ENCODE assay signal across 8 cellular contexts in genomic region chr5:90528704-90529233, GRCh38. TPM values are rescaled to one million over a fixed set of nuclear protein-coding genes. Genes with fewer than 3 reads are reported as not detected.
DNase-seq lines count a peak whose midpoint lies in the region; ATAC-seq and TF ChIP-seq lines count a peak whose summit lies in the region.

No MANE protein-coding gene starts in this region.

- peak overlapping the region; percentile 91 for H3K9ac ChIP-seq in SK-N-SH

- H2AFZ ChIP-seq in SK-N-SH (ENCODE audit: low read depth), result peak overlapping the region; percentile 86

- peaks cover 46% of the 10 kb centered on the region for H3K79me2 ChIP-seq in SK-N-SH (ENCODE audit: insufficient read depth)

- no peaks in the 10 kb centered on the region for H3K9me2 ChIP-seq in SK-N-SH

- H3K27ac ChIP-seq in SK-N-SH (ENCODE audit: low read depth in 2 of 2, low read length in 1 of 2), result peak overlapping the region; percentile 75 to 78; a peak in 3 of 4 replicates
- H3K27ac ChIP-seq in dorsolateral prefrontal cortex, result peak overlapping the region; percentile 74 to 100 (median 97)
- peak overlapping the region; percentile 97 for H3K27ac ChIP-seq in vagina

- ATAC-seq in HG02852 (IDR thresholded peaks at IDR 0.05; ENCODE audit: unreplicated experiment), result peak; percentile 4

- H3K4me3 ChIP-seq in SK-N-SH (ENCODE audit: low read depth in 2 of 2, low read length in 1 of 2), result peak overlapping the region; percentile 99 to 100
- H3K4me3 ChIP-seq in dorsolateral prefrontal cortex, result peak overlapping the region; percentile 63 to 99 (median 90)
- peak overlapping the region; percentile 91 for H3K4me3 ChIP-seq in mononuclear cell (ENCODE audit: low read length)
- H3K4me3 ChIP-seq in vagina, result peak overlapping the region; percentile 91 to 96

- H3K4me2 ChIP-seq in SK-N-SH, result peak overlapping the region; percentile 97

- TF ChIP-seq RAD21 in SK-N-SH (IDR thresholded peaks at IDR 0.05; ENCODE audit: low read length), result no peak

- CTCF ChIA-PET in SK-N-SH (lab: Yijun Ruan, JAX), result interaction anchor here (1.3 to 3.2 kb wide), 6 partner anchors 20 to 255 kb away, joined by 3 to 16 read pairs (median 7); partner anchors contain the start of genes CETN3, MBLAC2 and POLR3G

- H3F3A ChIP-seq in SK-N-SH (replicated peaks; ENCODE audit: insufficient read depth), result peaks cover 10% of the 10 kb centered on the region

- H3K4me1 ChIP-seq in SK-N-SH (ENCODE audit: control insufficient read depth in 1 of 2, insufficient read depth in 2 of 2, low read depth in 1 of 2, low read length in 1 of 2), result peaks cover 0 to 5% of the 10 kb centered on the region in 2 experiments; a peak in 3 of 4 replicates
- H3K4me1 ChIP-seq in mononuclear cell (ENCODE audit: insufficient read depth, low read length), result peaks cover 24% of the 10 kb centered on the region
- peaks cover 34% of the 10 kb centered on the region for H3K4me1 ChIP-seq in vagina

- no peak for TF ChIP-seq CTCF in SK-N-SH (IDR thresholded peaks at IDR 0.05)
- no peak for TF ChIP-seq CTCF in dorsolateral prefrontal cortex (IDR thresholded peaks at IDR 0.05 in 54 of 56, conservative IDR thresholded peaks at IDR 0.05 in 2 of 56; ENCODE audit: low read depth in 1 of 56, partially characterized antibody in 56 of 56)
- TF ChIP-seq CTCF in vagina (IDR thresholded peaks at IDR 0.05), result no peak

- H3K9me3 ChIP-seq in SK-N-SH (no peaks in the 10 kb centered on the region), mononuclear cell (ENCODE audit: low read depth, low read length) (no peaks in the 10 kb centered on the region), vagina (no peaks in the 10 kb centered on the region)

- H4K20me1 ChIP-seq in SK-N-SH (ENCODE audit: insufficient read depth), result no peaks in the 10 kb centered on the region

- peak; percentile 37 for DNase-seq in NCI-H82 (lab: John Stamatoyannopoulos, UW)
- no peak for DNase-seq in NCI-H82 treated with DMSO at 0.1 percent for 48 hours (lab: John Stamatoyannopoulos, UW; ENCODE audit: unreplicated experiment)
- peak; percentile 10 for DNase-seq in SK-N-SH
- no peak for DNase-seq in dorsolateral prefrontal cortex
- no peak for DNase-seq in vagina (ENCODE audit: extremely low spot score in 2 of 2)
- no peak for DNase-seq in SHP77 treated with DMSO at 0.1 percent for 48 hours (lab: John Stamatoyannopoulos, UW)

- intact Hi-C loops in dorsolateral prefrontal cortex (cut with DNase I) (loop anchor here (1.0 to 10.0 kb wide), 4 partner anchors 53 to 124 kb away; partner anchors contain the start of genes CETN3 (in 1 of the 2), MBLAC2 (in 1 of the 2) and POLR3G (in 1 of the 2)), vagina (cut with DNase I) (no loop called here)

- 3% methylated on average over 17 of the region's 17 CpGs for WGBS in SK-N-SH (ENCODE audit: low lambda C conversion rate)

- H3K36me3 ChIP-seq in SK-N-SH (replicated peaks in 1 of 2; ENCODE audit: control insufficient read depth in 1 of 2, insufficient read depth in 2 of 2, low read length in 1 of 2) (peaks cover 7 to 23% of the 10 kb centered on the region in 2 experiments), vagina (peaks cover 4 to 11% of the 10 kb centered on the region in 2 donors)

- POLR2A ChIA-PET in SK-N-SH (lab: Yijun Ruan, JAX), result interaction anchor here (1.1 kb wide), 1 partner anchor 119 kb away, joined by 4 read pairs; the partner anchor contains the start of gene CETN3

- H3K27me3 ChIP-seq in SK-N-SH (ENCODE audit: insufficient read depth) (peaks cover 8% of the 10 kb centered on the region), dorsolateral prefrontal cortex (no peaks in the 10 kb centered on the region), mononuclear cell (ENCODE audit: insufficient read depth, low read length) (no peaks in the 10 kb centered on the region), vagina (no peaks in the 10 kb centered on the region)

- TF ChIP-seq POLR2A in vagina (IDR thresholded peaks at IDR 0.05), result no peak

- no peak for TF ChIP-seq EP300 in SK-N-SH (IDR thresholded peaks at IDR 0.05; ENCODE audit: borderline replicate concordance in 1 of 2, low read depth in 1 of 2, low read length in 1 of 2)

TF ChIP-seq in SK-N-SH, 30 proteins besides CTCF, POLR2A, EP300 and RAD21 (continues in another document):
- TF ChIP-seq GABPA (IDR thresholded peaks at IDR 0.05; ENCODE audit: low read depth) (no peak), FOXM1 (IDR thresholded peaks at IDR 0.05; ENCODE audit: low read depth) (no peak), ZBTB33 (IDR thresholded peaks at IDR 0.05; ENCODE audit: borderline replicate concordance, low read depth) (no peak), ELF1 (IDR thresholded peaks at IDR 0.05) (no peak), EZH2phosphoT487 (IDR thresholded peaks at IDR 0.05; ENCODE audit: borderline replicate concordance, low read depth) (no peak), RFX5 (IDR thresholded peaks at IDR 0.05; ENCODE audit: low read length) (no peak), PBX3 (IDR thresholded peaks at IDR 0.05) (no peak), POLR2AphosphoS5 (IDR thresholded peaks at IDR 0.05; ENCODE audit: low read depth, low read length) (no peak), NRF1 (IDR thresholded peaks at IDR 0.05; ENCODE audit: low read depth, low read length) (no peak)
- TF ChIP-seq, protein P1, sequence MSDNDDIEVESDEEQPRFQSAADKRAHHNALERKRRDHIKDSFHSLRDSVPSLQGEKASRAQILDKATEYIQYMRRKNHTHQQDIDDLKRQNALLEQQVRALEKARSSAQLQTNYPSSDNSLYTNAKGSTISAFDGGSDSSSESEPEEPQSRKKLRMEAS (IDR thresholded peaks at IDR 0.05; ENCODE audit: low read depth), result no peak
- TF ChIP-seq, protein P2, sequence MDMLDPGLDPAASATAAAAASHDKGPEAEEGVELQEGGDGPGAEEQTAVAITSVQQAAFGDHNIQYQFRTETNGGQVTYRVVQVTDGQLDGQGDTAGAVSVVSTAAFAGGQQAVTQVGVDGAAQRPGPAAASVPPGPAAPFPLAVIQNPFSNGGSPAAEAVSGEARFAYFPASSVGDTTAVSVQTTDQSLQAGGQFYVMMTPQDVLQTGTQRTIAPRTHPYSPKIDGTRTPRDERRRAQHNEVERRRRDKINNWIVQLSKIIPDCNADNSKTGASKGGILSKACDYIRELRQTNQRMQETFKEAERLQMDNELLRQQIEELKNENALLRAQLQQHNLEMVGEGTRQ (IDR thresholded peaks at IDR 0.05; ENCODE audit: borderline replicate concordance, low read depth, low read length), result no peak
- TF ChIP-seq, protein P3, sequence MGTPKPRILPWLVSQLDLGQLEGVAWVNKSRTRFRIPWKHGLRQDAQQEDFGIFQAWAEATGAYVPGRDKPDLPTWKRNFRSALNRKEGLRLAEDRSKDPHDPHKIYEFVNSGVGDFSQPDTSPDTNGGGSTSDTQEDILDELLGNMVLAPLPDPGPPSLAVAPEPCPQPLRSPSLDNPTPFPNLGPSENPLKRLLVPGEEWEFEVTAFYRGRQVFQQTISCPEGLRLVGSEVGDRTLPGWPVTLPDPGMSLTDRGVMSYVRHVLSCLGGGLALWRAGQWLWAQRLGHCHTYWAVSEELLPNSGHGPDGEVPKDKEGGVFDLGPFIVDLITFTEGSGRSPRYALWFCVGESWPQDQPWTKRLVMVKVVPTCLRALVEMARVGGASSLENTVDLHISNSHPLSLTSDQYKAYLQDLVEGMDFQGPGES (IDR thresholded peaks at IDR 0.05; ENCODE audit: low read depth, low read length), result no peak

RNA-seq across cellular contexts. Expression of gene LYSMD3, which starts 0.6 kb away (rescaled TPM):
- 5.2 and 6.7 TPM in 2 replicates for polyA plus RNA-seq in SK-N-SH (2012; rRNA removed)
- polyA plus RNA-seq in SK-N-SH (2012; cell fraction: cytosol; rRNA removed), result 7.4 and 7.5 TPM in 2 replicates
- 2.4 and 4.0 TPM in 2 replicates for polyA plus RNA-seq in SK-N-SH (2012; cell fraction: nucleus; rRNA removed)
- 10 to 100 TPM in 112 of 120 experiments, 1 to 10 TPM in 8; 8.2 to 18.0 (median 13.0) TPM for total RNA-seq in dorsolateral prefrontal cortex
- 27.3 TPM for total RNA-seq in mononuclear cell
- 15.5 TPM for total RNA-seq in vagina

RNA-seq across cellular contexts. Expression of gene ADGRV1, which starts 29.8 kb away (rescaled TPM):
- 0.23 and 0.49 TPM in 2 replicates for polyA plus RNA-seq in SK-N-SH (2012; rRNA removed)
- polyA plus RNA-seq in SK-N-SH (2012; cell fraction: cytosol; rRNA removed), result 0.35 and 0.41 TPM in 2 replicates
- polyA plus RNA-seq in SK-N-SH (2012; cell fraction: nucleus; rRNA removed), result 0.35 and 0.38 TPM in 2 replicates
- 100 to 1,000 TPM in 104 of 120 experiments, 10 to 100 TPM in 16; 60.4 to 376 (median 133) TPM for total RNA-seq in dorsolateral prefrontal cortex
- total RNA-seq in mononuclear cell, result 0.94 TPM
- total RNA-seq in vagina, result 10.6 TPM

RNA-seq across cellular contexts. Expression of gene POLR3G, which starts 54.1 kb away (rescaled TPM):
- polyA plus RNA-seq in SK-N-SH (2012; rRNA removed), result 16.4 and 17.1 TPM in 2 replicates
- polyA plus RNA-seq in SK-N-SH (2012; cell fraction: cytosol; rRNA removed), result 20.8 and 21.6 TPM in 2 replicates
- 7.0 and 11.4 TPM in 2 replicates for polyA plus RNA-seq in SK-N-SH (2012; cell fraction: nucleus; rRNA removed)
- total RNA-seq in dorsolateral prefrontal cortex, result 10 to 100 TPM in 10 of 120 experiments, 1 to 10 TPM in 110; 3.8 to 12.6 (median 7.0) TPM
- total RNA-seq in mononuclear cell, result 1.0 TPM
- 5.4 TPM for total RNA-seq in vagina

RNA-seq across cellular contexts. Expression of gene MBLAC2, which starts 54.2 kb away (rescaled TPM):
- 2.0 and 3.2 TPM in 2 replicates for polyA plus RNA-seq in SK-N-SH (2012; rRNA removed)
- polyA plus RNA-seq in SK-N-SH (2012; cell fraction: cytosol; rRNA removed), result 3.7 and 3.9 TPM in 2 replicates
- 3.4 and 3.5 TPM in 2 replicates for polyA plus RNA-seq in SK-N-SH (2012; cell fraction: nucleus; rRNA removed)
- total RNA-seq in dorsolateral prefrontal cortex (10 to 100 TPM in 118 of 120 experiments, 1 to 10 TPM in 2; 9.0 to 18.7 (median 13.8) TPM), mononuclear cell (2.9 TPM), vagina (8.8 TPM)

Comparison
In these comparisons a context has a peak if more than half of its experiments do, and no peak if none do; other contexts are left out.
1. DNase-seq: peak in NCI-H82 (single experiment) and SK-N-SH (single experiment); none in NCI-H82 treated with DMSO at 0.1 percent for 48 hours (single experiment), dorsolateral prefrontal cortex (0 of 10), vagina (0 of 2) and SHP77 treated with DMSO at 0.1 percent for 48 hours (single experiment).
2. Peak in every context shown above with its lines, with median percentiles within 50 percentile points of each other: H3K27ac ChIP-seq and H3K4me3 ChIP-seq.